ENCODE assay signal across 11 cellular contexts in the genomic region with DNA sequence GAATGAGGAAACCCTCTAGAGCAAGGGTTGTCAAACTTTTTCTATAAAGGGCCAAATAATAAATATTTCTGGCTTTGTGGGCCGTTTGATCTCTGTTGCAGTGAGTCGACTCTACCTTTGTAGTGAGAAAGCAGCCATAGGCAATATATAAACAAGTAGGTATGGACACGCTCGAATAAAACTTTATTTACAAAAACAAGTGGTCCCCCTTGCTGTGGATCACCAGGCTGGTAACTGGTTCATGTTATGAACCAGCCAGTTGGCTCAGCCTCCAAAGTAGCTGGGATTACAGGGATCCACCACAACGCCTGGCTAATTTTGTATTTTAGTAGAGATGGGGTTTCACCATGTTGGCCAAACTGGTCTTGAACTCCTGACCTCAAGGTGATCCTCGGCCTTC.
"Had no signal": no experiment of that assay in that cellular context is flagged by ENCODE, and none has a peak within 500 bp of the region (broad histone marks: within the 10 kb centered on the region; RNA-seq: fewer than 3 reads in every experiment).

No MANE protein-coding gene starts in this region.

- FAIRE-seq: H1, H54 had no signal

- ATAC-seq: GM23338, HCT116 had no signal

- H3K9me3 ChIP-seq: HAP-1 had no signal

- H3K36me3 ChIP-seq: HAP-1 had no signal

- H3K4me2 ChIP-seq: GM23338 had no signal

- H2AFZ ChIP-seq: GM23248, GM23338 had no signal

- H3K4me3 ChIP-seq: GM23248, GM23338, HAP-1 had no signal

- H3K9ac ChIP-seq: GM23248 had no signal

- H3K27ac ChIP-seq: GM23248 had no signal

- DNase-seq: GM23248, GOT3, H7, H9, HCEC 1CT, HFFc6 had no signal

- H3K4me1 ChIP-seq: HAP-1 had no signal
